ENCODE assay signal across 9 cellular contexts in genomic region chr7:151759591-151760042, GRCh38.
DNase-seq lines count a peak whose midpoint lies in the region; ATAC-seq and TF ChIP-seq lines count a peak whose summit lies in the region.
"Had no signal": no experiment of that assay in that cellular context is flagged by ENCODE, and none has a peak within 500 bp of the region (broad histone marks: within the 10 kb centered on the region; RNA-seq: fewer than 3 reads in every experiment).

No MANE protein-coding gene starts in this region.

- H3K23ac ChIP-seq in IMR-90 (ENCODE audit: low read depth, low read length), result no peak overlapping the region

- no peak overlapping the region for H2BK5ac ChIP-seq in IMR-90 (ENCODE audit: low read depth, low read length, poor library complexity, severe bottlenecking)

- peak; percentile 88 for TF ChIP-seq CTCF in IMR-90 (conservative IDR thresholded peaks at IDR 0.05; ENCODE audit: low read depth, low read length)
- TF ChIP-seq CTCF in glutamatergic neuron (IDR thresholded peaks at IDR 0.05; ENCODE audit: partially characterized antibody, unreplicated experiment), result peak; percentile 93

- ATAC-seq in IMR-90 (ENCODE audit: low read depth), result peak; percentile 59

- peaks cover 20% of the 10 kb centered on the region for H3K9me1 ChIP-seq in IMR-90 (ENCODE audit: insufficient read depth, low read length)

- H4K20me1 ChIP-seq in IMR-90 (ENCODE audit: insufficient read depth, low read length), result no peaks in the 10 kb centered on the region; the same call in 1 of the 2 replicates

- no peak overlapping the region for H4K91ac ChIP-seq in IMR-90 (ENCODE audit: insufficient read depth, low read depth, low read length)

- peaks cover 40% of the 10 kb centered on the region for H3K4me1 Mint-ChIP-seq in glutamatergic neuron (ENCODE audit: low read depth, unreplicated experiment)

- H4K8ac ChIP-seq in IMR-90 (ENCODE audit: low read depth in 2 of 2, low read length in 2 of 2), result no peak overlapping the region

- H4K5ac ChIP-seq in IMR-90 (ENCODE audit: low read depth, low read length), result no peak overlapping the region

- no peaks in the 10 kb centered on the region for H3K9me3 ChIP-seq in IMR-90 (ENCODE audit: control insufficient read depth, insufficient read depth, low read length)

- no peak overlapping the region for H3K4me3 Mint-ChIP-seq in glutamatergic neuron (ENCODE audit: unreplicated experiment)

- peak overlapping the region; percentile 50; the same call in 1 of the 3 replicates for H2BK15ac ChIP-seq in IMR-90 (ENCODE audit: low read depth, low read length)

- H2BK120ac ChIP-seq in IMR-90 (ENCODE audit: low read depth, low read length), result no peak overlapping the region

- dilution Hi-C loops in IMR-90 (cut with HindIII; ENCODE audit: low sequenced_read_pairs, unreplicated experiment), result no loop called here

- peaks cover 5% of the 10 kb centered on the region for H3K27me3 Mint-ChIP-seq in glutamatergic neuron (ENCODE audit: unreplicated experiment)

- H3K4me1 ChIP-seq in IMR-90 (ENCODE audit: control insufficient read depth, insufficient read depth, low read length), result peaks cover 30% of the 10 kb centered on the region

- no peak overlapping the region for H3K18ac ChIP-seq in IMR-90 (ENCODE audit: low read depth, low read length)

- H3K79me1 ChIP-seq in IMR-90 (ENCODE audit: low read depth in 1 of 2, low read length in 2 of 2), result peaks cover 0 to 9% of the 10 kb centered on the region in 2 experiments; a peak in 1 of 4 replicates

- no peak overlapping the region for H3K27ac Mint-ChIP-seq in glutamatergic neuron (ENCODE audit: unreplicated experiment)

- peaks cover 4% of the 10 kb centered on the region for H3K9me3 Mint-ChIP-seq in glutamatergic neuron (ENCODE audit: unreplicated experiment)

- H3K4me2 ChIP-seq in IMR-90 (ENCODE audit: low read depth, low read length), result no peak overlapping the region
- H3K4me2 ChIP-seq: BLaER1 treated with 17β-estradiol and CSF1 and Interleukin-3, amounts not matched to agents 10 nM and 100 nM had no signal

- CTCF ChIA-PET in IMR-90 (lab: Yijun Ruan, JAX), result interaction anchor here (0.6 to 1.9 kb wide), 12 partner anchors 9 to 391 kb away, joined by 3 to 5 read pairs (median 4); no protein-coding TSS in a partner anchor

- H3K14ac ChIP-seq in IMR-90 (replicated peaks; ENCODE audit: low read depth, low read length), result no peak overlapping the region

- TF ChIP-seq POLR2A in IMR-90 (IDR thresholded peaks at IDR 0.05; ENCODE audit: low read depth, low read length), result no peak

- peak overlapping the region; percentile 66 for H2AK9ac ChIP-seq in IMR-90 (replicated peaks; ENCODE audit: low read depth, low read length, poor library complexity)

- TF ChIP-seq RAD21 in IMR-90 (IDR thresholded peaks at IDR 0.05; ENCODE audit: low read length), result peak; percentile 96

- no peak overlapping the region for H3K9ac ChIP-seq in IMR-90 (ENCODE audit: low read depth, low read length)

- H2AFZ ChIP-seq in IMR-90 (replicated peaks; ENCODE audit: low read length, poor library complexity), result no peak overlapping the region

- no peak overlapping the region for H3K27ac ChIP-seq in IMR-90 (ENCODE audit: insufficient read depth, low read length)

- no peaks in the 10 kb centered on the region for H3K36me3 ChIP-seq in IMR-90 (ENCODE audit: control insufficient read depth, insufficient read depth, low read length)

- no peak overlapping the region for H3K4me3 ChIP-seq in IMR-90 (ENCODE audit: insufficient read depth, low read depth, low read length)
- H3K4me3 ChIP-seq: BLaER1 treated with 17β-estradiol and CSF1 and Interleukin-3, amounts not matched to agents 10 nM and 100 nM had no signal

- no peak overlapping the region for H2BK20ac ChIP-seq in IMR-90 (ENCODE audit: low read depth, low read length)

- H3K36me3 Mint-ChIP-seq in glutamatergic neuron (ENCODE audit: unreplicated experiment), result no peaks in the 10 kb centered on the region

- in situ Hi-C loops in IMR-90 (cut with MboI; ENCODE audit: low sequenced_read_pairs), result loop anchor here (25.0 kb wide), 2 partner anchors 297 to 397 kb away; no protein-coding TSS in a partner anchor

- POLR2A ChIA-PET in IMR-90 (lab: Charles Lee; ENCODE audit: unreplicated experiment), result no interaction called here

- H3K56ac ChIP-seq in IMR-90 (ENCODE audit: extremely low read depth, insufficient read depth, low read length), result no peak overlapping the region

- WGBS in IMR-90 (ENCODE audit: extremely low coverage in 2 of 2, insufficient read length in 1 of 2), 2 experiments, result 0% methylated on average over 2 of the region's 9 CpGs; no CpG with 5 or more reads in 1 of the 2 experiments

- DNase-seq in NCI-H524 (lab: John Stamatoyannopoulos, UW) (peak; percentile 18 to 69), NCI-H524 treated with DMSO at 0.1 percent for 48 hours (lab: John Stamatoyannopoulos, UW) (no peak), IMR-90 (peak; percentile 65), RPMI8226 (peak; percentile 63), glutamatergic neuron (peak; percentile 61), posterior cingulate gyrus (peak in 7 of 10 donors; percentile 48 to 92 (median 57)), T1000 (lab: John Stamatoyannopoulos, UW) (no peak)
- peak; percentile 63 for DNase-seq in activated naive CD4-positive, alpha-beta T cell treated with anti-CD3 and anti-CD28 coated beads, Interleukin-2, amount 50 U/mL, for 16 hours

- intact Hi-C loops in IMR-90 (cut with micrococcal nuclease), result loop anchor here (1.0 to 5.0 kb wide), 4 partner anchors 189 to 447 kb away; partner anchors contain the start of gene RHEB
- intact Hi-C loops in posterior cingulate gyrus (cut with DNase I), result loop anchor here (2.0 to 5.0 kb wide), 2 partner anchors 187 to 391 kb away; no protein-coding TSS in a partner anchor

- H2AK5ac ChIP-seq in IMR-90 (ENCODE audit: low read depth, low read length), result peak overlapping the region; percentile 62

- H3K4ac ChIP-seq in IMR-90 (ENCODE audit: low read depth, low read length), result peak overlapping the region; percentile 1; the same call in 1 of the 2 replicates

- BruUV-seq in IMR-90 (replicated peaks; lab: Mats Ljungman, UMichigan), result no TSS peak

- peaks cover 32% of the 10 kb centered on the region for H3K27me3 ChIP-seq in IMR-90 (ENCODE audit: control insufficient read depth, insufficient read depth, low read length)
- H3K27me3 ChIP-seq: BLaER1 treated with 17β-estradiol and CSF1 and Interleukin-3, amounts not matched to agents 10 nM and 100 nM had no signal

TF ChIP-seq in IMR-90, 13 proteins besides CTCF, POLR2A, EP300 and RAD21:
- peak; percentile 86 for TF ChIP-seq SMC3 (IDR thresholded peaks at IDR 0.05; ENCODE audit: low read depth, low read length)
- no peak for TF ChIP-seq ELK1 (IDR thresholded peaks at IDR 0.05; ENCODE audit: borderline replicate concordance, low read depth, low read length)

Comparison
In these comparisons a context has a peak if more than half of its experiments do, and no peak if none do; other contexts are left out.
1. DNase-seq: peak in NCI-H524 (2 of 2), IMR-90 (single experiment), RPMI8226 (single experiment), activated naive CD4-positive, alpha-beta T cell treated with anti-CD3 and anti-CD28 coated beads, Interleukin-2, amount 50 U/mL, for 16 hours (single experiment), glutamatergic neuron (single experiment) and posterior cingulate gyrus (7 of 10); none in NCI-H524 treated with DMSO at 0.1 percent for 48 hours (single experiment) and T1000 (single experiment).